Comparison of ENCODE assay signal across 1 cellular context in the genomic region with DNA sequence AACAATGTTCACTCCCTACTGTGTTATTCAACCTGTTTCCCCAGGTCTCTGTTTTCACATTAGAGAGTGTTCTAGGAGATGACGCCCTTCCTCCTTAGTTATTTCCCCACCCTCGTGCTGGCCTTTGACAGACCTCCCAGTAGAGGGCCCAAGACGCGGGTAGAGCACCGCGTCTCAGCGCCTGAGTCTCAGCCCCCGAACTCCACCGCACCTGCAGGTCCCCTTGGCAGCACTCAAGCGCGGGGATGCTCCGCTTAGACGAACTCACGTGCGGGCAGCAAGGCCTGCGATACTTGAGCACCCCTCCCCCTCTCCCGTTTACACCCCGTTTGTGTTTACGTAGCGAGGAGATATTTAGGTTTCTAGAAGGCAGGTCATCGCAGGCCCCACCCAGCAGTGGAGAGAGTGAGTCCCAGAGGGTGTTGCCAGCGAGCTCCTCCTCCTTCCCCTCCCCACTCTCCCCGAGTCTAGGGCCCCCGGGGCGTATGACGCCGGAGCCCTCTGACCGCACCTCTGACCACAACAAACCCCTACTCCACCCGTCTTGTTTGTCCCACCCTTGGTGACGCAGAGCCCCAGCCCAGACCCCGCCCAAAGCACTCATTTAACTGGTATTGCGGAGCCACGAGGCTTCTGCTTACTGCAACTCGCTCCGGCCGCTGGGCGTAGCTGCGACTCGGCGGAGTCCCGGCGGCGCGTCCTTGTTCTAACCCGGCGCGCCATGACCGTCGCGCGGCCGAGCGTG.
TF ChIP-seq lines count a peak whose summit lies in the region.

A gene with protein sequence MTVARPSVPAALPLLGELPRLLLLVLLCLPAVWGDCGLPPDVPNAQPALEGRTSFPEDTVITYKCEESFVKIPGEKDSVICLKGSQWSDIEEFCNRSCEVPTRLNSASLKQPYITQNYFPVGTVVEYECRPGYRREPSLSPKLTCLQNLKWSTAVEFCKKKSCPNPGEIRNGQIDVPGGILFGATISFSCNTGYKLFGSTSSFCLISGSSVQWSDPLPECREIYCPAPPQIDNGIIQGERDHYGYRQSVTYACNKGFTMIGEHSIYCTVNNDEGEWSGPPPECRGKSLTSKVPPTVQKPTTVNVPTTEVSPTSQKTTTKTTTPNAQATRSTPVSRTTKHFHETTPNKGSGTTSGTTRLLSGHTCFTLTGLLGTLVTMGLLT (plus strand): TSS at position 634 of the 745 bp plus-strand sequence. CDS start 88 bp downstream, at position 722.

TF ChIP-seq in HepG2, 621 proteins besides CTCF, POLR2A, EP300 and RAD21 (continued from another document and continues in another):
- TF ChIP-seq, protein P1, sequence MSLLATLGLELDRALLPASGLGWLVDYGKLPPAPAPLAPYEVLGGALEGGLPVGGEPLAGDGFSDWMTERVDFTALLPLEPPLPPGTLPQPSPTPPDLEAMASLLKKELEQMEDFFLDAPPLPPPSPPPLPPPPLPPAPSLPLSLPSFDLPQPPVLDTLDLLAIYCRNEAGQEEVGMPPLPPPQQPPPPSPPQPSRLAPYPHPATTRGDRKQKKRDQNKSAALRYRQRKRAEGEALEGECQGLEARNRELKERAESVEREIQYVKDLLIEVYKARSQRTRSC (CRISPR knock-in tag; IDR thresholded peaks at IDR 0.05; ENCODE audit: low read depth): 0 out of 2 replicates have a peak, but pooled peaks have one; percentile 48
- TF ChIP-seq ZNF891 (CRISPR knock-in tag; IDR thresholded peaks at IDR 0.05) (no peak), KLF9 (CRISPR knock-in tag; IDR thresholded peaks at IDR 0.05; ENCODE audit: low read depth) (no peak), SUZ12 (IDR thresholded peaks at IDR 0.05; ENCODE audit: low read depth, low read length) (no peak), ZFP36 (IDR thresholded peaks at IDR 0.05; ENCODE audit: borderline replicate concordance, low read depth, low read length, partially characterized antibody) (no peak), ZNF883 (CRISPR knock-in tag; IDR thresholded peaks at IDR 0.05; ENCODE audit: not compliant biosample characterization) (no peak), HMG20B (CRISPR knock-in tag; conservative IDR thresholded peaks at IDR 0.05) (no peak), ZSCAN12 (CRISPR knock-in tag; IDR thresholded peaks at IDR 0.05) (no peak), ZNF614 (CRISPR knock-in tag; IDR thresholded peaks at IDR 0.05; ENCODE audit: borderline replicate concordance) (peak; percentile 59; the same call in 1 of the 2 replicates), ZNF747 (CRISPR knock-in tag; IDR thresholded peaks at IDR 0.05; ENCODE audit: borderline replicate concordance) (no peak), U2AF2 (IDR thresholded peaks at IDR 0.05; ENCODE audit: low read depth, low read length) (no peak), ZKSCAN8 (CRISPR knock-in tag; IDR thresholded peaks at IDR 0.05; ENCODE audit: borderline replicate concordance) (no peak), SMAD3 (CRISPR knock-in tag; IDR thresholded peaks at IDR 0.05) (no peak), PITX1 (CRISPR knock-in tag; IDR thresholded peaks at IDR 0.05) (peak; percentile 27; the same call in 1 of the 2 replicates), HNRNPH1 (optimal IDR thresholded peaks at IDR 0.05; ENCODE audit: low read depth, low read length) (no peak), CEBPB (IDR thresholded peaks at IDR 0.05; ENCODE audit: borderline replicate concordance, low read depth, low read length) (peak; percentile 33; the same call in 1 of the 2 replicates), KLF12 (CRISPR knock-in tag; IDR thresholded peaks at IDR 0.05; ENCODE audit: borderline replicate concordance) (0 out of 2 replicates have a peak, but pooled peaks have one; percentile 57), SP5 (CRISPR knock-in tag; IDR thresholded peaks at IDR 0.05; ENCODE audit: borderline replicate concordance, low read depth) (peak; percentile 11; the same call in 1 of the 2 replicates), ZNF121 (CRISPR knock-in tag; IDR thresholded peaks at IDR 0.05) (no peak), ZNF33B (CRISPR knock-in tag; IDR thresholded peaks at IDR 0.05) (no peak), SRF (IDR thresholded peaks at IDR 0.05; ENCODE audit: low read depth, low read length) (no peak), ZBTB8A (CRISPR knock-in tag; IDR thresholded peaks at IDR 0.05; ENCODE audit: borderline replicate concordance, low read depth) (no peak), PAF1 (CRISPR knock-in tag; IDR thresholded peaks at IDR 0.05) (no peak), HHEX (CRISPR knock-in tag; IDR thresholded peaks at IDR 0.05) (no peak), POLR2AphosphoS5 (IDR thresholded peaks at IDR 0.05; ENCODE audit: low read depth, low read length) (peak; percentile 42; the same call in 1 of the 2 replicates), KMT2B (CRISPR knock-in tag; IDR thresholded peaks at IDR 0.05) (no peak; the same call in none of the 2 replicates), KLF16 (CRISPR knock-in tag; IDR thresholded peaks at IDR 0.05) (peak in 1 of 2 experiments; percentile 67; a peak in 1 of 4 replicates), JUN (CRISPR knock-in tag; IDR thresholded peaks at IDR 0.05) (peak; percentile 13; the same call in 1 of the 2 replicates), KLF13 (CRISPR knock-in tag; IDR thresholded peaks at IDR 0.05) (no peak), SRSF4 (IDR thresholded peaks at IDR 0.05; ENCODE audit: low read depth, low read length, poor library complexity, severe bottlenecking) (no peak), TAF15 (IDR thresholded peaks at IDR 0.05; ENCODE audit: low read depth, low read length, poor library complexity, severe bottlenecking) (no peak), ZNF790 (CRISPR knock-in tag; IDR thresholded peaks at IDR 0.05; ENCODE audit: borderline replicate concordance) (no peak), ZNF781 (CRISPR knock-in tag; IDR thresholded peaks at IDR 0.05; ENCODE audit: borderline replicate concordance, not compliant biosample characterization) (peak; percentile 82), XRCC5 (optimal IDR thresholded peaks at IDR 0.05; ENCODE audit: low read length) (no peak), FOSL1 (CRISPR knock-in tag; IDR thresholded peaks at IDR 0.05; ENCODE audit: borderline replicate concordance) (no peak), FOXK1 (CRISPR knock-in tag; IDR thresholded peaks at IDR 0.05; ENCODE audit: borderline replicate concordance, low read depth) (peak; percentile 61; the same call in 1 of the 2 replicates), JUND (CRISPR knock-in tag; IDR thresholded peaks at IDR 0.05) (no peak), ZNF546 (CRISPR knock-in tag; conservative IDR thresholded peaks at IDR 0.05) (0 out of 2 replicates have a peak, but pooled peaks have one; percentile 40), STAG1 (CRISPR knock-in tag; IDR thresholded peaks at IDR 0.05) (peak; percentile 12; the same call in 1 of the 2 replicates), ZNF20 (CRISPR knock-in tag; IDR thresholded peaks at IDR 0.05) (no peak), IKZF4 (CRISPR knock-in tag; IDR thresholded peaks at IDR 0.05; ENCODE audit: borderline replicate concordance, low read depth, not compliant biosample characterization) (no peak), GTF3A (CRISPR knock-in tag; conservative IDR thresholded peaks at IDR 0.05) (no peak), CC2D1A (CRISPR knock-in tag; IDR thresholded peaks at IDR 0.05) (0 out of 2 replicates have a peak, but pooled peaks have one; percentile 38), ZC3H13 (CRISPR knock-in tag; IDR thresholded peaks at IDR 0.05) (no peak), MBNL3 (CRISPR knock-in tag; conservative IDR thresholded peaks at IDR 0.05) (no peak), GZF1 (CRISPR knock-in tag; IDR thresholded peaks at IDR 0.05) (no peak), ZNF235 (CRISPR knock-in tag; IDR thresholded peaks at IDR 0.05; ENCODE audit: borderline replicate concordance) (no peak)
- TF ChIP-seq, protein P2, sequence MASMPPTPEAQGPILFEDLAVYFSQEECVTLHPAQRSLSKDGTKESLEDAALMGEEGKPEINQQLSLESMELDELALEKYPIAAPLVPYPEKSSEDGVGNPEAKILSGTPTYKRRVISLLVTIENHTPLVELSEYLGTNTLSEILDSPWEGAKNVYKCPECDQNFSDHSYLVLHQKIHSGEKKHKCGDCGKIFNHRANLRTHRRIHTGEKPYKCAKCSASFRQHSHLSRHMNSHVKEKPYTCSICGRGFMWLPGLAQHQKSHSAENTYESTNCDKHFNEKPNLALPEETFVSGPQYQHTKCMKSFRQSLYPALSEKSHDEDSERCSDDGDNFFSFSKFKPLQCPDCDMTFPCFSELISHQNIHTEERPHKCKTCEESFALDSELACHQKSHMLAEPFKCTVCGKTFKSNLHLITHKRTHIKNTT (CRISPR knock-in tag; IDR thresholded peaks at IDR 0.05): no peak
- TF ChIP-seq, protein P3, sequence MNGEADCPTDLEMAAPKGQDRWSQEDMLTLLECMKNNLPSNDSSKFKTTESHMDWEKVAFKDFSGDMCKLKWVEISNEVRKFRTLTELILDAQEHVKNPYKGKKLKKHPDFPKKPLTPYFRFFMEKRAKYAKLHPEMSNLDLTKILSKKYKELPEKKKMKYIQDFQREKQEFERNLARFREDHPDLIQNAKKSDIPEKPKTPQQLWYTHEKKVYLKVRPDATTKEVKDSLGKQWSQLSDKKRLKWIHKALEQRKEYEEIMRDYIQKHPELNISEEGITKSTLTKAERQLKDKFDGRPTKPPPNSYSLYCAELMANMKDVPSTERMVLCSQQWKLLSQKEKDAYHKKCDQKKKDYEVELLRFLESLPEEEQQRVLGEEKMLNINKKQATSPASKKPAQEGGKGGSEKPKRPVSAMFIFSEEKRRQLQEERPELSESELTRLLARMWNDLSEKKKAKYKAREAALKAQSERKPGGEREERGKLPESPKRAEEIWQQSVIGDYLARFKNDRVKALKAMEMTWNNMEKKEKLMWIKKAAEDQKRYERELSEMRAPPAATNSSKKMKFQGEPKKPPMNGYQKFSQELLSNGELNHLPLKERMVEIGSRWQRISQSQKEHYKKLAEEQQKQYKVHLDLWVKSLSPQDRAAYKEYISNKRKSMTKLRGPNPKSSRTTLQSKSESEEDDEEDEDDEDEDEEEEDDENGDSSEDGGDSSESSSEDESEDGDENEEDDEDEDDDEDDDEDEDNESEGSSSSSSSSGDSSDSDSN (CRISPR knock-in tag; IDR thresholded peaks at IDR 0.05): peak; percentile 84; the same call in 1 of the 2 replicates
- TF ChIP-seq, protein P4, sequence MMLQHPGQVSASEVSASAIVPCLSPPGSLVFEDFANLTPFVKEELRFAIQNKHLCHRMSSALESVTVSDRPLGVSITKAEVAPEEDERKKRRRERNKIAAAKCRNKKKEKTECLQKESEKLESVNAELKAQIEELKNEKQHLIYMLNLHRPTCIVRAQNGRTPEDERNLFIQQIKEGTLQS (CRISPR knock-in tag; IDR thresholded peaks at IDR 0.05): no peak
- TF ChIP-seq, protein P5, sequence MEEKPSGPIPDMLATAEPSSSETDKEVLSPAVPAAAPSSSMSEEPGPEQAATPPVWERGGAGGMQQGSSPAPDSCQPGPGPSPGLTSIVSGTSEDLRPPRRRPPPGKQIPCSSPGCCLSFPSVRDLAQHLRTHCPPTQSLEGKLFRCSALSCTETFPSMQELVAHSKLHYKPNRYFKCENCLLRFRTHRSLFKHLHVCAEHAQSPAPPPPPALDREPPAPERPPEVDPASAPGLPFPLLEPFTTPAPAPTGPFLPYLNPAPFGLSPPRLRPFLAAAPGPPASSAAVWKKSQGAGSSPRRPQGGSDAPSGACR (CRISPR knock-in tag; IDR thresholded peaks at IDR 0.05): no peak
- TF ChIP-seq, protein P6, sequence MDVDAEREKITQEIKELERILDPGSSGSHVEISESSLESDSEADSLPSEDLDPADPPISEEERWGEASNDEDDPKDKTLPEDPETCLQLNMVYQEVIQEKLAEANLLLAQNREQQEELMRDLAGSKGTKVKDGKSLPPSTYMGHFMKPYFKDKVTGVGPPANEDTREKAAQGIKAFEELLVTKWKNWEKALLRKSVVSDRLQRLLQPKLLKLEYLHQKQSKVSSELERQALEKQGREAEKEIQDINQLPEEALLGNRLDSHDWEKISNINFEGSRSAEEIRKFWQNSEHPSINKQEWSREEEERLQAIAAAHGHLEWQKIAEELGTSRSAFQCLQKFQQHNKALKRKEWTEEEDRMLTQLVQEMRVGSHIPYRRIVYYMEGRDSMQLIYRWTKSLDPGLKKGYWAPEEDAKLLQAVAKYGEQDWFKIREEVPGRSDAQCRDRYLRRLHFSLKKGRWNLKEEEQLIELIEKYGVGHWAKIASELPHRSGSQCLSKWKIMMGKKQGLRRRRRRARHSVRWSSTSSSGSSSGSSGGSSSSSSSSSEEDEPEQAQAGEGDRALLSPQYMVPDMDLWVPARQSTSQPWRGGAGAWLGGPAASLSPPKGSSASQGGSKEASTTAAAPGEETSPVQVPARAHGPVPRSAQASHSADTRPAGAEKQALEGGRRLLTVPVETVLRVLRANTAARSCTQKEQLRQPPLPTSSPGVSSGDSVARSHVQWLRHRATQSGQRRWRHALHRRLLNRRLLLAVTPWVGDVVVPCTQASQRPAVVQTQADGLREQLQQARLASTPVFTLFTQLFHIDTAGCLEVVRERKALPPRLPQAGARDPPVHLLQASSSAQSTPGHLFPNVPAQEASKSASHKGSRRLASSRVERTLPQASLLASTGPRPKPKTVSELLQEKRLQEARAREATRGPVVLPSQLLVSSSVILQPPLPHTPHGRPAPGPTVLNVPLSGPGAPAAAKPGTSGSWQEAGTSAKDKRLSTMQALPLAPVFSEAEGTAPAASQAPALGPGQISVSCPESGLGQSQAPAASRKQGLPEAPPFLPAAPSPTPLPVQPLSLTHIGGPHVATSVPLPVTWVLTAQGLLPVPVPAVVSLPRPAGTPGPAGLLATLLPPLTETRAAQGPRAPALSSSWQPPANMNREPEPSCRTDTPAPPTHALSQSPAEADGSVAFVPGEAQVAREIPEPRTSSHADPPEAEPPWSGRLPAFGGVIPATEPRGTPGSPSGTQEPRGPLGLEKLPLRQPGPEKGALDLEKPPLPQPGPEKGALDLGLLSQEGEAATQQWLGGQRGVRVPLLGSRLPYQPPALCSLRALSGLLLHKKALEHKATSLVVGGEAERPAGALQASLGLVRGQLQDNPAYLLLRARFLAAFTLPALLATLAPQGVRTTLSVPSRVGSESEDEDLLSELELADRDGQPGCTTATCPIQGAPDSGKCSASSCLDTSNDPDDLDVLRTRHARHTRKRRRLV (CRISPR knock-in tag; IDR thresholded peaks at IDR 0.05): no peak
- TF ChIP-seq, protein P7, sequence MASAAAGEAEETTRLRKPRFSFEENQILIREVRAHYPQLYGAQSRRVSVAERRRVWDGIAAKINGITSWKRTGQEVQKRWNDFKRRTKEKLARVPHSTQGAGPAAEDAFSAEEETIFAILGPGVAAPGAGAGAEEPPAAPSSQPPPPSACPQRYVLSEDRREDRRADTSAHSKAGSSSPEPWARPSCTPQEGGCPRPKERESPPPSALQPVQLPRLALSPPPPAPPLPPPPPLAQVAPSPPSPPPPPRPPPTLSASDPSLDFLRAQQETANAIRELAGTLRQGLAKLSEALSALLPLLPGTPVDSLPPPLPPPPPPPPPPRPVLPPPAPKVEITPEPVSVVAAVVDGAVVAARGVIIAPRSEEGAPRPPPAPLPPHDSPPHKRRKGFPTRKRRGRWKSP (CRISPR knock-in tag; IDR thresholded peaks at IDR 0.05): no peak
